Comparison of ENCODE assay signal across 7 cellular contexts in genomic region chr16:15646557-15647342, GRCh38. TPM values are rescaled to one million over a fixed set of nuclear protein-coding genes. Genes with fewer than 3 reads are reported as not detected.
DNase-seq lines count a peak whose midpoint lies in the region; ATAC-seq and TF ChIP-seq lines count a peak whose summit lies in the region.
"Not testable (repeated sequence)": the region's sequence is repeated elsewhere in the genome, so short reads cannot be mapped to it uniquely, and the experiment has no call there.

No MANE protein-coding gene starts in this region.

- H3K79me1 ChIP-seq in H9 (ENCODE audit: insufficient read depth, low read depth, low read length, poor library complexity, severe bottlenecking): not testable (repeated sequence)

- H3K27ac Mint-ChIP-seq in H9: not testable (repeated sequence)
- H3K27ac Mint-ChIP-seq in activated naive CD8-positive, alpha-beta T cell treated with anti-CD3 and anti-CD28 coated beads, Interleukin-2, amount 50 U/mL, for 24 hours: peak overlapping the region; percentile 22
- peak overlapping the region; percentile 59 for H3K27ac Mint-ChIP-seq in stimulated activated memory B cell treated with anti-CD40 and anti-IgM and Interleukin-4, amounts not matched to agents 10 μg/mL and 1 μg/mL and 100 μg/mL, for 72 hours

- H3K18ac ChIP-seq in H9 (ENCODE audit: insufficient read length, low read depth, low read length): not testable (repeated sequence)

- not testable (repeated sequence) for H4K20me1 ChIP-seq in H9 (ENCODE audit: control insufficient read depth, insufficient read depth, insufficient read length)

- H3K36me3 Mint-ChIP-seq in H9 (ENCODE audit: insufficient read depth in 1 of 3, low read depth in 3 of 3); activated naive CD8-positive, alpha-beta T cell treated with anti-CD3 and anti-CD28 coated beads, Interleukin-2, amount 50 U/mL, for 24 hours (ENCODE audit: low read depth): not testable (repeated sequence)
- peaks cover 11% of the 10 kb centered on the region for H3K36me3 Mint-ChIP-seq in stimulated activated memory B cell treated with anti-CD40 and anti-IgM and Interleukin-4, amounts not matched to agents 10 μg/mL and 1 μg/mL and 100 μg/mL, for 72 hours

- H3K27me3 Mint-ChIP-seq in H9 (ENCODE audit: low read depth); activated naive CD8-positive, alpha-beta T cell treated with anti-CD3 and anti-CD28 coated beads, Interleukin-2, amount 50 U/mL, for 24 hours; stimulated activated memory B cell treated with anti-CD40 and anti-IgM and Interleukin-4, amounts not matched to agents 10 μg/mL and 1 μg/mL and 100 μg/mL, for 72 hours: not testable (repeated sequence)

- H3K23ac ChIP-seq in H9 (ENCODE audit: insufficient read length, low read depth, low read length): not testable (repeated sequence)

- H3T11ph ChIP-seq in H9 (ENCODE audit: low read length): not testable (repeated sequence)

- not testable (repeated sequence) for H3K14ac ChIP-seq in H9 (ENCODE audit: insufficient read depth, low read length)

- ATAC-seq in activated naive CD8-positive, alpha-beta T cell treated with anti-CD3 and anti-CD28 coated beads, Interleukin-2, amount 50 U/mL, for 24 hours; foreskin keratinocyte; stimulated activated memory B cell treated with anti-CD40 and anti-IgM and Interleukin-4, amounts not matched to agents 10 μg/mL and 1 μg/mL and 100 μg/mL, for 72 hours: not testable (repeated sequence)

- POLR2A ChIA-PET in RWPE1 (lab: Yijun Ruan, JAX; ENCODE audit: low non-redundant PET): not testable (repeated sequence)

- not testable (repeated sequence) for H2BK120ac ChIP-seq in H9 (ENCODE audit: low read depth, low read length, poor library complexity, severe bottlenecking)

- H3K4ac ChIP-seq in H9 (ENCODE audit: low read depth, low read length): not testable (repeated sequence)

- H2AFZ ChIP-seq in H9 (ENCODE audit: low read length): not testable (repeated sequence)

- CTCF ChIA-PET in RWPE1 (lab: Yijun Ruan, JAX): not testable (repeated sequence)

- not testable (repeated sequence) for H3K79me2 ChIP-seq in H9 (ENCODE audit: insufficient read depth, low read length)

- peak overlapping the region; percentile 30 for H2AK5ac ChIP-seq in H9 (ENCODE audit: insufficient read length, low read length)

- not testable (repeated sequence) for H4K5ac ChIP-seq in H9 (ENCODE audit: insufficient read length, low read depth, low read length)

- peaks cover 19 to 22% of the 10 kb centered on the region in 2 experiments for H3K4me1 Mint-ChIP-seq in H9
- H3K4me1 Mint-ChIP-seq in activated naive CD8-positive, alpha-beta T cell treated with anti-CD3 and anti-CD28 coated beads, Interleukin-2, amount 50 U/mL, for 24 hours: peaks cover 47% of the 10 kb centered on the region
- peaks cover 47% of the 10 kb centered on the region for H3K4me1 Mint-ChIP-seq in stimulated activated memory B cell treated with anti-CD40 and anti-IgM and Interleukin-4, amounts not matched to agents 10 μg/mL and 1 μg/mL and 100 μg/mL, for 72 hours

- not testable (repeated sequence) for H3K56ac ChIP-seq in H9 (ENCODE audit: insufficient read length, low read depth, low read length)

- not testable (repeated sequence) for H2BK15ac ChIP-seq in H9 (ENCODE audit: low read depth, low read length)

- not testable (repeated sequence) for H3K4me2 ChIP-seq in H9 (ENCODE audit: insufficient read depth, insufficient read length, low read length)

- H3K27ac ChIP-seq in H9 (ENCODE audit: insufficient read length, low read depth, low read length): not testable (repeated sequence)
- H3K27ac ChIP-seq in RWPE1 (peak overlapping the region; percentile 59), foreskin keratinocyte (peak overlapping the region; percentile 98)

- H3K9me3 ChIP-seq in H9 (ENCODE audit: control insufficient read depth, low read depth, low read length): not testable (repeated sequence)

- H2BK12ac ChIP-seq in H9 (ENCODE audit: insufficient read length, low read depth, low read length): not testable (repeated sequence)

- not testable (repeated sequence) for H3K9ac ChIP-seq in H9 (ENCODE audit: extremely low read depth, insufficient read length, low read length)

- H2BK20ac ChIP-seq in H9 (ENCODE audit: low read depth, low read length, poor library complexity, severe bottlenecking): not testable (repeated sequence)

- H3K4me1 ChIP-seq in H9 (ENCODE audit: insufficient read depth, low read length): not testable (repeated sequence)
- H3K4me1 ChIP-seq in foreskin keratinocyte: peaks cover 34% of the 10 kb centered on the region

- not testable (repeated sequence) for H3K9me3 Mint-ChIP-seq in H9; activated naive CD8-positive, alpha-beta T cell treated with anti-CD3 and anti-CD28 coated beads, Interleukin-2, amount 50 U/mL, for 24 hours; stimulated activated memory B cell treated with anti-CD40 and anti-IgM and Interleukin-4, amounts not matched to agents 10 μg/mL and 1 μg/mL and 100 μg/mL, for 72 hours

- no CpG with 5 or more reads among the region's 13 CpGs for WGBS in H9 (ENCODE audit: extremely low coverage, insufficient read length, low lambda C conversion rate)

- H4K8ac ChIP-seq in H9 (replicated peaks; ENCODE audit: insufficient read length, low read depth, low read length): not testable (repeated sequence)

- not testable (repeated sequence) for H4K91ac ChIP-seq in H9 (ENCODE audit: insufficient read length, low read depth, low read length)

- DNase-seq in H9; RWPE1 (ENCODE audit: low spot score); activated naive CD8-positive, alpha-beta T cell treated with anti-CD3 and anti-CD28 coated beads, Interleukin-2, amount 50 U/mL, for 24 hours: not testable (repeated sequence)
- DNase-seq in LoVo (ENCODE audit: low spot score): peak; percentile 27
- DNase-seq in foreskin keratinocyte: peak in 1 of 2 donors; percentile 46
- peak; percentile 43 for DNase-seq in mesenteric fat pad (ENCODE audit: low spot score)

- not testable (repeated sequence) for H3K27me3 ChIP-seq in H9 (ENCODE audit: insufficient read depth, low read length); foreskin keratinocyte

- TF ChIP-seq CTCF in H9 (conservative IDR thresholded peaks at IDR 0.05); RWPE1 (conservative IDR thresholded peaks at IDR 0.05; ENCODE audit: low read depth); foreskin keratinocyte (conservative IDR thresholded peaks at IDR 0.05): not testable (repeated sequence)

- H2BK5ac ChIP-seq in H9 (ENCODE audit: insufficient read length, low read length): not testable (repeated sequence)

- not testable (repeated sequence) for H3K23me2 ChIP-seq in H9 (ENCODE audit: insufficient read length, low read depth, low read length, poor library complexity, severe bottlenecking)

- H3K4me3 Mint-ChIP-seq in H9; activated naive CD8-positive, alpha-beta T cell treated with anti-CD3 and anti-CD28 coated beads, Interleukin-2, amount 50 U/mL, for 24 hours; stimulated activated memory B cell treated with anti-CD40 and anti-IgM and Interleukin-4, amounts not matched to agents 10 μg/mL and 1 μg/mL and 100 μg/mL, for 72 hours: not testable (repeated sequence)

RNA-seq across cellular contexts. Expression of gene NDE1, which starts 3.3 kb away (rescaled TPM):
- total RNA-seq in H9 (2021): 45.9 and 49.6 TPM in 2 replicates
- 66.5 and 74.9 TPM in 2 replicates for total RNA-seq in foreskin keratinocyte
- 23.4 and 28.4 TPM in 2 replicates for polyA plus RNA-seq in foreskin keratinocyte
- 26.8 TPM for total RNA-seq in mesenteric fat pad

RNA-seq across cellular contexts. Expression of gene MARF1, which starts 3.8 kb away (rescaled TPM):
- total RNA-seq in H9 (2021): 22.3 and 23.3 TPM in 2 replicates
- total RNA-seq in foreskin keratinocyte: 16.9 and 18.4 TPM in 2 replicates
- 6.8 TPM in 2 replicates for polyA plus RNA-seq in foreskin keratinocyte
- total RNA-seq in mesenteric fat pad: 51.4 TPM
